Comparison of ENCODE assay signal across 20 cellular contexts in the genomic region with DNA sequence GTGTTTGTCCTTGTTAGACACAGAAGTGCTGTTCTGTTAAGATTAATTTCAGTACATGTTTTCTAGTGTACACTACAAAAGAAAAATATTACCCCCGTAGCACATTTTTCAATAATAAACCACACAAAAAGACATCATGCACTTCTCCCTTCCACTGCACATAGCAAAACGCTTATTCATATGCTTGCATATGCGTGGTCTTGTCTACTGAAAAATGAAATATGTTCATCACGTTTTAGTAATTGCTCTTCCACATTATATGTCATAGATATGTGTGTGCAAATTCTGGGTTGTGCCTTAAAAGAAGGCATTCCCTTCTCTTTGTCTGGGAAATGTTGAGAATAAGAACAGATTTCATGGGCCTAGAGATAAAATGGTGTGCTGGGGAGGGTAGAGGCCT.
"Had no signal": no experiment of that assay in that cellular context is flagged by ENCODE, and none has a peak within 500 bp of the region (broad histone marks: within the 10 kb centered on the region; RNA-seq: fewer than 3 reads in every experiment).

No MANE protein-coding gene starts in this region.

- H3K36me3 ChIP-seq: gastrocnemius medialis, neutrophil, sigmoid colon, tibial nerve, upper lobe of right lung had no signal

- ATAC-seq: gastrocnemius medialis; left lobe of liver; mucosa of descending colon; naive thymus-derived CD8-positive, alpha-beta T cell; stimulated activated naive B cell treated with anti-CD40 and anti-IgM and Interleukin-4, amounts not matched to agents 10 μg/mL and 1 μg/mL and 100 μg/mL, for 72 hours; stimulated activated naive CD8-positive, alpha-beta T cell treated with anti-CD3 and anti-CD28 coated beads, Interleukin-15, amount 100 ng/mL, for 72 hours; upper lobe of right lung had no signal

- H3K4me1 ChIP-seq: gastrocnemius medialis, testis, tibial nerve, upper lobe of right lung had no signal

- H3K4me3 ChIP-seq: coronary artery, gastrocnemius medialis, mucosa of descending colon, sigmoid colon, skin epidermis, testis, tibial nerve, upper lobe of right lung had no signal

- H3K27ac ChIP-seq: coronary artery, gastrocnemius medialis, neutrophil, sigmoid colon, skin epidermis, testis, tibial nerve, upper lobe of right lung had no signal

- H3K27me3 ChIP-seq: gastrocnemius medialis, neutrophil, sigmoid colon, testis, tibial nerve, upper lobe of right lung had no signal

- H3K9me3 ChIP-seq: gastrocnemius medialis, mucosa of descending colon, neutrophil, sigmoid colon, testis, tibial nerve, upper lobe of right lung had no signal

- DNase-seq: effector CD4-positive, alpha-beta T cell; endodermal cell; gastrocnemius medialis; glutamatergic neuron; islet precursor cell; mammary epithelial cell; mucosa of descending colon; naive thymus-derived CD8-positive, alpha-beta T cell; sigmoid colon; stimulated activated CD4-positive, alpha-beta T cell treated with anti-CD3 and anti-CD28 coated beads, Interleukin-2, amount 100 ng/mL, for 24 hours; stimulated activated CD4-positive, alpha-beta T cell treated with anti-CD3 and anti-CD28 coated beads, Interleukin-4, amount 100 ng/mL, for 4 hours; stimulated activated naive B cell treated with anti-CD40 and anti-IgM and Interleukin-4, amounts not matched to agents 10 μg/mL and 1 μg/mL and 100 μg/mL, for 72 hours; stimulated activated naive CD8-positive, alpha-beta T cell treated with anti-CD3 and anti-CD28 coated beads, Interleukin-15, amount 100 ng/mL, for 72 hours; testis; upper lobe of right lung had no signal
